Comparison of ENCODE assay signal across 23 cellular contexts in genomic region chr6:39079726-39080125, GRCh38. TPM values are rescaled to one million over a fixed set of nuclear protein-coding genes. Genes with fewer than 3 reads are reported as not detected.
"Had no signal": no experiment of that assay in that cellular context is flagged by ENCODE, and none has a peak within 500 bp of the region (broad histone marks: within the 10 kb centered on the region; RNA-seq: fewer than 3 reads in every experiment).

No MANE protein-coding gene starts in this region.

- FAIRE-seq: RCC 7860 had no signal

- H3K4me1 ChIP-seq: SJSA1 had no signal

- H3K27ac ChIP-seq: SJSA1, SK-N-MC had no signal

- H3K4me3 ChIP-seq: SJSA1, SK-N-MC had no signal

- H3K9me3 ChIP-seq: SJSA1 had no signal

- DNase-seq: KBM-7, MV-4-11, NCI-H1048, NCI-H1105, NCI-H1417, NCI-H1436 treated with DMSO at 0.1 percent for 48 hours, NCI-H1694, NCI-H187 treated with DMSO at 0.1 percent for 48 hours, NCI-H2029 treated with DMSO at 0.1 percent for 48 hours, NCI-H2227 treated with DMSO at 0.1 percent for 48 hours, NCI-H524, NCI-H526 treated with DMSO at 0.1 percent for 48 hours, NCI-H748 treated with DMSO at 0.1 percent for 48 hours, Right ventricle myocardium superior, RPMI8226, SIG-M5 had no signal

- H3K36me3 ChIP-seq: SJSA1 had no signal

RNA-seq across cellular contexts. Expression of gene GLP1R, which starts 31.1 kb away (rescaled TPM):
- total RNA-seq: HT-29, LHCN-M2, MCF 10A, NCI-H460, SJSA1 had no signal
